In genomic region chr17:79992657-79993389, GRCh38 we compare ENCODE assay signal across 8 cellular contexts. TPM values are rescaled to one million over a fixed set of nuclear protein-coding genes. Genes with fewer than 3 reads are reported as not detected.
DNase-seq lines count a peak whose midpoint lies in the region; ATAC-seq lines count a peak whose summit lies in the region.

No MANE protein-coding gene starts in this region.

- H3K36me3 Mint-ChIP-seq in CD4-positive, alpha-beta memory T cell, result no peaks in the 10 kb centered on the region
- peaks cover 5% of the 10 kb centered on the region for H3K36me3 Mint-ChIP-seq in central memory CD8-positive, alpha-beta T cell (ENCODE audit: insufficient read depth)
- no peaks in the 10 kb centered on the region for H3K36me3 Mint-ChIP-seq in naive thymus-derived CD4-positive, alpha-beta T cell

- POLR2A ChIA-PET in CD4-positive, alpha-beta memory T cell (lab: Charles Lee; ENCODE audit: partially characterized antibody), result interaction anchor here (0.9 to 2.5 kb wide), 4 partner anchors 15 to 196 kb away, joined by 3 to 8 read pairs (median 4); partner anchors contain the start of genes CBX4 and CBX8
- POLR2A ChIA-PET in naive thymus-derived CD4-positive, alpha-beta T cell (lab: Charles Lee), result interaction anchor here (0.6 to 2.0 kb wide), 10 partner anchors 10 to 217 kb away, joined by 3 to 9 read pairs (median 4); partner anchors contain the start of genes CBX4 and CBX8

- DNase-seq in CD4-positive, alpha-beta memory T cell, result no peak
- no peak for DNase-seq in central memory CD8-positive, alpha-beta T cell (ENCODE audit: low spot score in 2 of 2)
- DNase-seq in naive thymus-derived CD4-positive, alpha-beta T cell, result no peak
- no peak for DNase-seq in stimulated activated CD4-positive, alpha-beta T cell treated with anti-CD3 and anti-CD28 coated beads, Interleukin-2, amount 100 ng/mL, for 24 hours
- no peak for DNase-seq in KG1 (lab: John Stamatoyannopoulos, UW)

- H3K4me1 Mint-ChIP-seq in CD4-positive, alpha-beta memory T cell, result peaks cover 28 to 59% (median 44%) of the 10 kb centered on the region in 4 donors
- peaks cover 36% of the 10 kb centered on the region for H3K4me1 Mint-ChIP-seq in central memory CD8-positive, alpha-beta T cell
- peaks cover 31 to 59% (median 44%) of the 10 kb centered on the region in 7 donors for H3K4me1 Mint-ChIP-seq in naive thymus-derived CD4-positive, alpha-beta T cell

- ATAC-seq in central memory CD8-positive, alpha-beta T cell (replicated peaks; ENCODE audit: extremely low read depth, poor library complexity, severe bottlenecking), result no peak
- no peak for ATAC-seq in naive thymus-derived CD4-positive, alpha-beta T cell
- ATAC-seq in GM21526 (IDR thresholded peaks at IDR 0.05; ENCODE audit: low FRiP score, unreplicated experiment) (no peak), GM19455 (IDR thresholded peaks at IDR 0.05; ENCODE audit: unreplicated experiment) (no peak)

- H3K27me3 Mint-ChIP-seq in CD4-positive, alpha-beta memory T cell, result no peaks in the 10 kb centered on the region
- H3K27me3 Mint-ChIP-seq in central memory CD8-positive, alpha-beta T cell, result peaks cover 11% of the 10 kb centered on the region
- H3K27me3 Mint-ChIP-seq in naive thymus-derived CD4-positive, alpha-beta T cell, result peaks cover 0 to 4% (median 0%) of the 10 kb centered on the region in 5 donors

- CTCF ChIA-PET in CD4-positive, alpha-beta memory T cell (lab: Charles Lee; ENCODE audit: partially characterized antibody), result interaction anchor here (0.9 to 4.5 kb wide), 14 partner anchors 12 to 251 kb away, joined by 3 to 30 read pairs (median 5); no protein-coding TSS in a partner anchor
- CTCF ChIA-PET in naive thymus-derived CD4-positive, alpha-beta T cell (lab: Charles Lee), result interaction anchor here (1.0 to 2.2 kb wide), 8 partner anchors 13 to 254 kb away, joined by 3 to 11 read pairs (median 6); no protein-coding TSS in a partner anchor

- intact Hi-C loops in CD4-positive, alpha-beta memory T cell (cut with micrococcal nuclease), result loop anchor here (5.0 kb wide), 1 partner anchor 181 kb away; no protein-coding TSS in a partner anchor
- intact Hi-C loops in naive thymus-derived CD4-positive, alpha-beta T cell (cut with micrococcal nuclease), result loop anchor here (2.0 to 10.0 kb wide), 5 partner anchors 16 to 918 kb away; partner anchors contain the start of gene ENGASE (in 1 of the 2)

- no peaks in the 10 kb centered on the region for H3K27me3 ChIP-seq in CD4-positive, alpha-beta memory T cell (ENCODE audit: insufficient read depth, low read length)
- H3K27me3 ChIP-seq in naive thymus-derived CD4-positive, alpha-beta T cell (ENCODE audit: control insufficient read depth in 2 of 2, insufficient read depth in 2 of 2, low read length in 2 of 2), result no peaks in the 10 kb centered on the region

- H3K4me3 ChIP-seq in CD4-positive, alpha-beta memory T cell (ENCODE audit: low read length in 2 of 2), result peak overlapping the region in 1 of 2 donors; percentile 62
- H3K4me3 ChIP-seq in naive thymus-derived CD4-positive, alpha-beta T cell (ENCODE audit: low read length), result peak overlapping the region; percentile 56

- H3K36me3 ChIP-seq in CD4-positive, alpha-beta memory T cell (ENCODE audit: insufficient read depth, low read length), result no peaks in the 10 kb centered on the region
- H3K36me3 ChIP-seq in KOPT-K1 (ENCODE audit: insufficient read depth, low read length), result no peaks in the 10 kb centered on the region
- H3K36me3 ChIP-seq in naive thymus-derived CD4-positive, alpha-beta T cell (ENCODE audit: control insufficient read depth in 2 of 3, insufficient read depth in 3 of 3, low read length in 3 of 3), result no peaks in the 10 kb centered on the region

- H3K9me3 Mint-ChIP-seq in CD4-positive, alpha-beta memory T cell, result no peaks in the 10 kb centered on the region
- no peaks in the 10 kb centered on the region for H3K9me3 Mint-ChIP-seq in central memory CD8-positive, alpha-beta T cell
- H3K9me3 Mint-ChIP-seq in naive thymus-derived CD4-positive, alpha-beta T cell, result no peaks in the 10 kb centered on the region

- H3K4me3 Mint-ChIP-seq in CD4-positive, alpha-beta memory T cell, result peak overlapping the region; percentile 74 to 88 (median 84)
- peak overlapping the region; percentile 63 for H3K4me3 Mint-ChIP-seq in central memory CD8-positive, alpha-beta T cell
- peak overlapping the region; percentile 68 to 87 (median 83) for H3K4me3 Mint-ChIP-seq in naive thymus-derived CD4-positive, alpha-beta T cell

- no peak overlapping the region for H3K27ac ChIP-seq in CD4-positive, alpha-beta memory T cell (ENCODE audit: low read depth, low read length)
- peak overlapping the region; percentile 73 for H3K27ac ChIP-seq in KOPT-K1 (ENCODE audit: low read depth, low read length, poor library complexity, severe bottlenecking)
- H3K27ac ChIP-seq in naive thymus-derived CD4-positive, alpha-beta T cell (ENCODE audit: low read depth, low read length), result peak overlapping the region; percentile 51

- H3K27ac Mint-ChIP-seq in CD4-positive, alpha-beta memory T cell, result peak overlapping the region in 5 of 7 donors; percentile 46 to 91 (median 80)
- H3K27ac Mint-ChIP-seq in central memory CD8-positive, alpha-beta T cell (ENCODE audit: low read depth), result peak overlapping the region; percentile 35
- H3K27ac Mint-ChIP-seq in naive thymus-derived CD4-positive, alpha-beta T cell, result peak overlapping the region; percentile 41 to 93 (median 88)

- H3K9me3 ChIP-seq in CD4-positive, alpha-beta memory T cell (ENCODE audit: control insufficient read depth in 1 of 2, low read length in 2 of 2), result no peaks in the 10 kb centered on the region
- H3K9me3 ChIP-seq in KOPT-K1 (ENCODE audit: insufficient read depth, low read length, poor library complexity, severe bottlenecking), result no peaks in the 10 kb centered on the region
- no peaks in the 10 kb centered on the region for H3K9me3 ChIP-seq in naive thymus-derived CD4-positive, alpha-beta T cell (ENCODE audit: control insufficient read depth in 2 of 3, low read length in 3 of 3)

- peaks cover 48% of the 10 kb centered on the region for H3K4me1 ChIP-seq in CD4-positive, alpha-beta memory T cell (ENCODE audit: insufficient read depth, low read length)
- peaks cover 36 to 46% of the 10 kb centered on the region in 2 donors for H3K4me1 ChIP-seq in naive thymus-derived CD4-positive, alpha-beta T cell (ENCODE audit: control insufficient read depth in 2 of 2, insufficient read depth in 2 of 2, low read length in 2 of 2)

RNA-seq across cellular contexts. Expression of gene TBC1D16, which starts 42.8 kb away (rescaled TPM):
- 1 to 10 TPM; 1.3 to 1.8 TPM for total RNA-seq in CD4-positive, alpha-beta memory T cell
- 1 to 10 TPM in 1 of 2 donors, not detected in 1; 1.2 TPM for polyA plus RNA-seq in CD4-positive, alpha-beta memory T cell
- 1 to 10 TPM in 4 of 5 experiments, under 1 TPM in 1; 0.95 to 2.5 (median 1.6) TPM for total RNA-seq in naive thymus-derived CD4-positive, alpha-beta T cell
- under 1 TPM; 0.44 to 0.85 TPM for polyA plus RNA-seq in naive thymus-derived CD4-positive, alpha-beta T cell

RNA-seq across cellular contexts. Expression of gene CCDC40, which starts 43.6 kb away (rescaled TPM):
- total RNA-seq in CD4-positive, alpha-beta memory T cell, result 1 to 10 TPM in 1 of 2 experiments, under 1 TPM in 1; 0.28 to 1.3 TPM
- not detected for polyA plus RNA-seq in CD4-positive, alpha-beta memory T cell
- 1 to 10 TPM in 2 of 5 experiments, under 1 TPM in 3; 0.43 to 3.0 (median 0.79) TPM for total RNA-seq in naive thymus-derived CD4-positive, alpha-beta T cell
- polyA plus RNA-seq in naive thymus-derived CD4-positive, alpha-beta T cell, result not detected

Comparison
In these comparisons a context has a peak if more than half of its experiments do, and no peak if none do; other contexts are left out.
1. H3K27ac Mint-ChIP-seq: peak in every context shown above with its lines; median percentile 88 in naive thymus-derived CD4-positive, alpha-beta T cell; 80 in CD4-positive, alpha-beta memory T cell; 35 in central memory CD8-positive, alpha-beta T cell.